Comparison of ENCODE assay signal across 21 cellular contexts in the genomic region with DNA sequence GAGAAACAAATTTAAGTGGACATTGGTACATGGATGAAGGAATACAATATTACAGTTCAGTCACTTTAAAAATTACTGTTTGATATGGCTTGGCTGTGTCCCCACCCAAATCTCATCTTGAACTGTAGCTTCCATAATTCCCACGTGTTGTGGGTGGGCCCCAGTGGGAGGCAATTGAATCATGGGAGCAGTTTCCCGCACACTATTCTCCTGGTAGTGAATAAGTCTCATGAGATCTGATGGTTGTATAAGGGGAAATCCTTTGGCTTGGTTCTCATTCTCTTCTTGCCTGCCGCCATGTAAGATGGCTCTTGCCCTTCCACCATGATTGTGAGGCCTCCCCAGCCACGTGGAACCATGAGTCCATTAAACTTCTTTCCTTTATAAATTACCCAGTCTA.
DNase-seq lines count a peak whose midpoint lies in the region; ATAC-seq and TF ChIP-seq lines count a peak whose summit lies in the region.
"Had no signal": no experiment of that assay in that cellular context is flagged by ENCODE, and none has a peak within 500 bp of the region (broad histone marks: within the 10 kb centered on the region; RNA-seq: fewer than 3 reads in every experiment).

No MANE protein-coding gene starts in this region.

- no peak overlapping the region for H3K4me3 ChIP-seq in mammary epithelial cell (replicated peaks in 1 of 3; ENCODE audit: insufficient read depth in 1 of 3, low read depth in 2 of 3, low read length in 3 of 3)
- H3K4me3 ChIP-seq in CD8-positive, alpha-beta T cell (ENCODE audit: low read depth, low read length) = no peak overlapping the region
- H3K4me3 ChIP-seq: BLaER1, GM12878, GM23338 had no signal

- no peaks in the 10 kb centered on the region for H3K27me3 Mint-ChIP-seq in CD8-positive, alpha-beta T cell (ENCODE audit: low read depth)
- H3K27me3 Mint-ChIP-seq: B cell; CD4-positive, CD25-positive, alpha-beta regulatory T cell; CD8-positive, alpha-beta memory T cell had no signal

- no peak overlapping the region for H3K9ac ChIP-seq in mammary epithelial cell (ENCODE audit: insufficient read depth, low read length)
- H3K9ac ChIP-seq: BLaER1 had no signal

- 59% methylated on average over 4 of the region's 4 CpGs for WGBS in mammary epithelial cell (ENCODE audit: low coverage, missing lambda C conversion rate)

- no peaks in the 10 kb centered on the region for H3K36me3 ChIP-seq in mammary epithelial cell (ENCODE audit: insufficient read depth, low read length)
- H3K36me3 ChIP-seq in CD8-positive, alpha-beta T cell (ENCODE audit: insufficient read depth, low read length) = no peaks in the 10 kb centered on the region
- H3K36me3 ChIP-seq: BLaER1 had no signal

- dilution Hi-C loops in mammary epithelial cell (cut with HindIII; ENCODE audit: low sequenced_read_pairs) = no loop called here

- no peak overlapping the region for H2AFZ ChIP-seq in mammary epithelial cell (ENCODE audit: low read depth, low read length)
- H2AFZ ChIP-seq: GM23338 had no signal

- intact Hi-C loops in mammary epithelial cell (cut with micrococcal nuclease) = no loop called here
- intact Hi-C loops in posterior cingulate gyrus (cut with DNase I) = no loop called here
- intact Hi-C loops in CD8-positive, alpha-beta T cell (cut with DNase I, micrococcal nuclease) = no loop called here

- H3K27ac Mint-ChIP-seq in CD8-positive, alpha-beta T cell = no peak overlapping the region
- H3K27ac Mint-ChIP-seq: B cell; CD4-positive, CD25-positive, alpha-beta regulatory T cell; CD8-positive, alpha-beta memory T cell; GM23338; H9 had no signal

- H3K4me3 Mint-ChIP-seq in CD8-positive, alpha-beta T cell = no peak overlapping the region
- H3K4me3 Mint-ChIP-seq: B cell; CD4-positive, CD25-positive, alpha-beta regulatory T cell; CD8-positive, alpha-beta memory T cell; GM23338; H9 had no signal

- DNase-seq in Caki2 (ENCODE audit: low read depth) = peak; percentile 16
- peak; percentile 6 for DNase-seq in HT1080 (ENCODE audit: low read depth)
- DNase-seq in mammary epithelial cell = peak; percentile 59
- DNase-seq in epithelial cell of prostate (ENCODE audit: low read depth, low spot score) = peak; percentile 29
- no peak for DNase-seq in posterior cingulate gyrus
- no peak for DNase-seq in CD8-positive, alpha-beta T cell
- DNase-seq in G401 (ENCODE audit: low spot score) = no peak
- DNase-seq in GM13976 (ENCODE audit: low spot score) = no peak
- DNase-seq: Calu3; CD4-positive, CD25-positive, alpha-beta regulatory T cell; CD8-positive, alpha-beta memory T cell; DMS53; DMS79 treated with DMSO at 0.1 percent for 48 hours; GDM1; H9 had no signal

- H3K27me3 ChIP-seq in mammary epithelial cell (ENCODE audit: insufficient read depth, low read length) = no peaks in the 10 kb centered on the region
- no peaks in the 10 kb centered on the region for H3K27me3 ChIP-seq in CD8-positive, alpha-beta T cell (ENCODE audit: insufficient read depth, low read length)
- H3K27me3 ChIP-seq: BLaER1 had no signal

- in situ Hi-C loops in Caki2 (cut with HindIII; ENCODE audit: low pct_unique_long_range_greater_than_20kb, low sequenced_read_pairs) = no loop called here
- in situ Hi-C loops in mammary epithelial cell (cut with MboI; ENCODE audit: low sequenced_read_pairs in 2 of 2) = no loop called here
- in situ Hi-C loops in G401 (cut with HindIII; ENCODE audit: low sequenced_read_pairs) = no loop called here
- in situ Hi-C loops in GM13976 (cut with MboI; ENCODE audit: low sequenced_read_pairs, unreplicated experiment) = no loop called here

- no peaks in the 10 kb centered on the region for H3K79me2 ChIP-seq in mammary epithelial cell (ENCODE audit: insufficient read depth, low read length)

- no peaks in the 10 kb centered on the region for H3K36me3 Mint-ChIP-seq in CD8-positive, alpha-beta T cell
- H3K36me3 Mint-ChIP-seq: CD4-positive, CD25-positive, alpha-beta regulatory T cell; CD8-positive, alpha-beta memory T cell had no signal

- H3K4me2 ChIP-seq in mammary epithelial cell (ENCODE audit: insufficient read depth, low read depth, low read length) = no peak overlapping the region
- H3K4me2 ChIP-seq: BLaER1, GM23338 had no signal

- H4K20me1 ChIP-seq in mammary epithelial cell (ENCODE audit: insufficient read depth, low read length) = no peaks in the 10 kb centered on the region
- H4K20me1 ChIP-seq: BLaER1 had no signal

- POLR2A ChIA-PET in CD8-positive, alpha-beta T cell (lab: Charles Lee) = no interaction called here

- ATAC-seq in CD8-positive, alpha-beta T cell = no peak
- ATAC-seq: GM12878, GM23338, HCT116 had no signal

- CTCF ChIA-PET in mammary epithelial cell (lab: Charles Lee; ENCODE audit: low non-redundant PET) = no interaction called here
- CTCF ChIA-PET in CD8-positive, alpha-beta T cell (lab: Charles Lee) = no interaction called here

- TF ChIP-seq CTCF in mammary epithelial cell (conservative IDR thresholded peaks at IDR 0.05 in 1 of 2, IDR thresholded peaks at IDR 0.05 in 1 of 2; ENCODE audit: extremely low read depth in 1 of 2, insufficient read depth in 1 of 2, low read depth in 1 of 2, low read length in 2 of 2) (no peak), GM13976 (IDR thresholded peaks at IDR 0.05; ENCODE audit: borderline replicate concordance, control extremely low read depth, extremely low read depth, insufficient read depth, missing control alignments) (no peak)
- TF ChIP-seq CTCF in CD8-positive, alpha-beta T cell (IDR thresholded peaks at IDR 0.05) = no peak

- H3K9me3 ChIP-seq in mammary epithelial cell (replicated peaks; ENCODE audit: insufficient read depth, low read length) = no peaks in the 10 kb centered on the region
- no peaks in the 10 kb centered on the region for H3K9me3 ChIP-seq in CD8-positive, alpha-beta T cell (ENCODE audit: low read length)
- H3K9me3 ChIP-seq: BLaER1 had no signal

- H3K9me3 Mint-ChIP-seq in CD8-positive, alpha-beta T cell = peaks cover 10% of the 10 kb centered on the region
- H3K9me3 Mint-ChIP-seq: GM23338 had no signal

- no peak overlapping the region for H3K27ac ChIP-seq in mammary epithelial cell (ENCODE audit: insufficient read depth, low read depth, low read length)
- H3K27ac ChIP-seq in epithelial cell of prostate = no peak overlapping the region
- no peak overlapping the region for H3K27ac ChIP-seq in CD8-positive, alpha-beta T cell (ENCODE audit: low read depth, low read length)
- H3K27ac ChIP-seq: BLaER1, C4-2B had no signal

- no peaks in the 10 kb centered on the region for H3K4me1 ChIP-seq in mammary epithelial cell (ENCODE audit: insufficient read depth, low read length)
- no peaks in the 10 kb centered on the region for H3K4me1 ChIP-seq in CD8-positive, alpha-beta T cell (ENCODE audit: insufficient read depth, low read length)
- H3K4me1 ChIP-seq: BLaER1 had no signal

- no peaks in the 10 kb centered on the region for H3K4me1 Mint-ChIP-seq in CD8-positive, alpha-beta T cell (ENCODE audit: low read depth)
- H3K4me1 Mint-ChIP-seq: B cell; CD4-positive, CD25-positive, alpha-beta regulatory T cell; CD8-positive, alpha-beta memory T cell; GM23338; H9 had no signal

- BruUV-seq in mammary epithelial cell (replicated peaks; lab: Mats Ljungman, UMichigan) = no TSS peak

Comparison
In these comparisons a context has a peak if more than half of its experiments do, and no peak if none do; other contexts are left out.
1. DNase-seq: peak in Caki2 (single experiment), HT1080 (single experiment), mammary epithelial cell (single experiment) and epithelial cell of prostate (single experiment); none in posterior cingulate gyrus (0 of 10), CD8-positive, alpha-beta T cell (0 of 7), G401 (single experiment) and GM13976 (single experiment).